ENCODE assay signal across 32 cellular contexts in genomic region chr14:51485733-51486132, GRCh38.
"Had no signal": no experiment of that assay in that cellular context is flagged by ENCODE, and none has a peak within 500 bp of the region (broad histone marks: within the 10 kb centered on the region; RNA-seq: fewer than 3 reads in every experiment).

No MANE protein-coding gene starts in this region.

- H3K27me3 ChIP-seq: adrenal gland, ascending aorta, body of pancreas, brain microvascular endothelial cell, breast epithelium, cardiac muscle cell had no signal

- H3K27ac ChIP-seq: adrenal gland, ascending aorta, body of pancreas, brain microvascular endothelial cell, breast epithelium, cardiac muscle cell had no signal

- ATAC-seq: activated naive CD4-positive, alpha-beta T cell treated with anti-CD3 and anti-CD28 coated beads, Interleukin-2, amount 50 U/mL, for 72 hours; activated naive CD8-positive, alpha-beta T cell treated with anti-CD3 and anti-CD28 coated beads, Interleukin-2, amount 50 U/mL, for 24 hours; activated T-cell treated with anti-CD3 and anti-CD28 coated beads, Interleukin-2, amount 50 U/mL, for 4 hours; activated T-cell treated with anti-CD3 and anti-CD28 coated beads, Interleukin-2, amount 50 U/mL, for 72 hours; activated T-helper 17 cell treated with anti-CD3 and anti-CD28 coated beads, Interleukin-2, amount 50 U/mL, for 72 hours; body of pancreas had no signal

- H3K4me3 ChIP-seq: adrenal gland, ascending aorta, body of pancreas, breast epithelium, cardiac muscle cell had no signal

- H3K9me3 ChIP-seq: adrenal gland, ascending aorta, body of pancreas, breast epithelium had no signal

- DNase-seq: activated effector memory CD4-positive, alpha-beta T cell treated with anti-CD3 and anti-CD28 coated beads, Interleukin-2, amount 50 U/mL, for 16 hours; activated effector memory CD4-positive, alpha-beta T cell treated with Interleukin-2 at 50 U/mL for 16 hours; activated gamma-delta T cell; activated gamma-delta T cell treated with Interleukin-2 at 50 U/mL for 16 hours; activated naive CD4-positive, alpha-beta T cell; activated naive CD4-positive, alpha-beta T cell treated with anti-CD3 and anti-CD28 coated beads for 36 hours; activated naive CD4-positive, alpha-beta T cell treated with anti-CD3 and anti-CD28 coated beads, Interleukin-2, amount 10 ng/mL, durations not matched to agents 7 days and 5 days; activated naive CD4-positive, alpha-beta T cell treated with anti-CD3 and anti-CD28 coated beads, Interleukin-2, amount 50 U/mL, for 16 hours; activated naive CD4-positive, alpha-beta T cell treated with Interleukin-2 at 50 U/mL for 16 hours; activated naive CD8-positive, alpha-beta T cell treated with anti-CD3 and anti-CD28 coated beads for 36 hours; activated naive CD8-positive, alpha-beta T cell treated with anti-CD3 and anti-CD28 coated beads, Interleukin-2, amount 10 ng/mL, durations not matched to agents 7 days and 5 days; activated naive CD8-positive, alpha-beta T cell treated with anti-CD3 and anti-CD28 coated beads, Interleukin-2, amount 50 U/mL, for 24 hours; activated T-cell treated with anti-CD3 and anti-CD28 coated beads, Interleukin-2, amount 50 U/mL, for 1 hour; activated T-cell treated with anti-CD3 and anti-CD28 coated beads, Interleukin-2, amount 50 U/mL, for 24 hours; activated T-cell treated with anti-CD3 and anti-CD28 coated beads, Interleukin-2, amount 50 U/mL, for 4 hours; activated T-cell treated with anti-CD3 and anti-CD28 coated beads, Interleukin-2, amount 50 U/mL, for 48 hours; activated T-cell treated with anti-CD3 and anti-CD28 coated beads, Interleukin-2, amount 50 U/mL, for 72 hours; adrenal gland; amniotic stem cell; amygdala; anterior cingulate cortex; aorta; body of pancreas; brain microvascular endothelial cell; caudate nucleus; central memory CD4-positive, alpha-beta T cell; cerebellar nuclear complex had no signal

- H3K36me3 ChIP-seq: adrenal gland, ascending aorta, brain microvascular endothelial cell, breast epithelium, cardiac muscle cell had no signal

- H3K4me1 ChIP-seq: adrenal gland, ascending aorta, body of pancreas, breast epithelium had no signal
